In the genomic region with DNA sequence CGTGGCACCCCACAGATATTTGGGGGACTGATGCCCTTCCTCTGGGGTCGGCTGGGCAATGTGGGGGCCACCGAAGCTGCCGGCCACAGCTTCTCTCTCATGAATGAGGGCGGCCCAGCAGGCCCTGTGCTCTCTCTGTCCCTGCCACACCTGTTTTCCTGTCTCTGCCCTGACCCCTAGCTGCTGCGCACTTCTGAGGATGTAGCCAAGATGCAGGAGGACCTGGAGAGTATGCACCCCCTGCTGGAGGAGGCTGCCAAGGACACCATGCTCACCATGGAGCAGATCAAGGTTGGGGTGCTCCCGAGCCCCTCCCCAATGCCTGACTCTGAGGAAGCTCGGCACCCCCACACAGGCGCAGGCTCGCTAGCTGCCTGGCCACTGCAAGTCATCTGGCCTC, we compare ENCODE assay signal across 8 cellular contexts. TPM values are rescaled to one million over a fixed set of nuclear protein-coding genes. Genes with fewer than 3 reads are reported as not detected.
DNase-seq lines count a peak whose midpoint lies in the region; ATAC-seq and TF ChIP-seq lines count a peak whose summit lies in the region.

No MANE protein-coding gene starts in this region.

- intact Hi-C loops in CD4-positive, alpha-beta memory T cell (cut with micrococcal nuclease), result no loop called here

- H3K9ac ChIP-seq in BLaER1 treated with 17β-estradiol and CSF1 and Interleukin-3, amounts not matched to agents 10 nM and 100 nM, result peak overlapping the region in 4 of 11 experiments; percentile 22 to 62 (median 58); a peak in 5 of 22 replicates
- no peak overlapping the region for H3K9ac ChIP-seq in GM23248

- DNase-seq in GM23248 (peak; percentile 40), RWPE2 (ENCODE audit: low spot score) (no peak), foreskin keratinocyte (peak in 1 of 2 donors; percentile 36), NCI-H748 treated with DMSO at 0.1 percent for 48 hours (lab: John Stamatoyannopoulos, UW) (no peak)
- DNase-seq in CD4-positive, alpha-beta memory T cell, result no peak
- no peak for DNase-seq in activated T-cell treated with anti-CD3 and anti-CD28 coated beads, Interleukin-2, amount 50 U/mL, for 1 hour

- H3K36me3 Mint-ChIP-seq in CD4-positive, alpha-beta memory T cell, result peaks cover 4 to 16% of the 10 kb centered on the region in 2 donors

- H3K9me2 ChIP-seq in GM23248 (ENCODE audit: insufficient read depth), result no peaks in the 10 kb centered on the region

- H2AFZ ChIP-seq in GM23248, result no peak overlapping the region

- no peaks in the 10 kb centered on the region for H3K9me3 ChIP-seq in BLaER1 treated with 17β-estradiol and CSF1 and Interleukin-3, amounts not matched to agents 10 nM and 100 nM (replicated peaks in 1 of 11)
- H3K9me3 ChIP-seq in GM23248 (ENCODE audit: low read depth) (no peaks in the 10 kb centered on the region), RWPE2 (ENCODE audit: severe bottlenecking) (no peaks in the 10 kb centered on the region)
- no peaks in the 10 kb centered on the region for H3K9me3 ChIP-seq in CD4-positive, alpha-beta memory T cell (ENCODE audit: control insufficient read depth in 1 of 2, low read length in 2 of 2)

- ATAC-seq in RWPE2 (ENCODE audit: low read depth) (peak; percentile 49; the same call in 1 of the 3 replicates), foreskin keratinocyte (peak; percentile 59), GM21447 (IDR thresholded peaks at IDR 0.05; ENCODE audit: unreplicated experiment) (no peak)

- 68 to 74% methylated on average over 10 of the region's 10 CpGs for WGBS in GM23248 (ENCODE audit: low coverage in 1 of 2, low lambda C conversion rate in 2 of 2, missing lambda C conversion rate in 2 of 2), 2 experiments

- H3K27ac ChIP-seq in BLaER1 treated with 17β-estradiol and CSF1 and Interleukin-3, amounts not matched to agents 10 nM and 100 nM, result peak overlapping the region in 4 of 11 experiments; percentile 64 to 77 (median 73); a peak in 4 of 22 replicates
- H3K27ac ChIP-seq in GM23248, result no peak overlapping the region
- H3K27ac ChIP-seq in RWPE2 (ENCODE audit: poor library complexity, severe bottlenecking), result no peak overlapping the region
- H3K27ac ChIP-seq in foreskin keratinocyte, result no peak overlapping the region
- H3K27ac ChIP-seq in CD4-positive, alpha-beta memory T cell (ENCODE audit: low read depth, low read length), result no peak overlapping the region

- TF ChIP-seq CTCF in RWPE2 (IDR thresholded peaks at IDR 0.05; ENCODE audit: poor library complexity, severe bottlenecking) (peak; percentile 38), foreskin keratinocyte (conservative IDR thresholded peaks at IDR 0.05) (peak; percentile 75)

- H3K4me2 ChIP-seq in BLaER1 treated with 17β-estradiol and CSF1 and Interleukin-3, amounts not matched to agents 10 nM and 100 nM, result peak overlapping the region in 10 of 11 experiments; percentile 62 to 86 (median 79); a peak in 18 of 22 replicates
- no peak overlapping the region for H3K4me2 ChIP-seq in GM23248 (ENCODE audit: unreplicated experiment)

- H3K27me3 ChIP-seq in BLaER1 treated with 17β-estradiol and CSF1 and Interleukin-3, amounts not matched to agents 10 nM and 100 nM, result no peaks in the 10 kb centered on the region
- H3K27me3 ChIP-seq in GM23248 (replicated peaks; ENCODE audit: insufficient read depth) (no peaks in the 10 kb centered on the region), RWPE2 (ENCODE audit: insufficient read depth, poor library complexity, severe bottlenecking) (no peaks in the 10 kb centered on the region), foreskin keratinocyte (no peaks in the 10 kb centered on the region)
- H3K27me3 ChIP-seq in CD4-positive, alpha-beta memory T cell (ENCODE audit: insufficient read depth, low read length), result no peaks in the 10 kb centered on the region

- no peak overlapping the region for H3K27ac Mint-ChIP-seq in CD4-positive, alpha-beta memory T cell

- H4K20me1 ChIP-seq in BLaER1 treated with 17β-estradiol and CSF1 and Interleukin-3, amounts not matched to agents 10 nM and 100 nM, result no peaks in the 10 kb centered on the region
- no peaks in the 10 kb centered on the region for H4K20me1 ChIP-seq in GM23248 (ENCODE audit: insufficient read depth)

- in situ Hi-C loops in GM23248 (cut with MboI), result no loop called here

- no peaks in the 10 kb centered on the region for H3F3A ChIP-seq in GM23248 (ENCODE audit: insufficient read depth)

- no peaks in the 10 kb centered on the region for H3K79me2 ChIP-seq in GM23248 (ENCODE audit: insufficient read depth)

- H3K36me3 ChIP-seq in BLaER1 treated with 17β-estradiol and CSF1 and Interleukin-3, amounts not matched to agents 10 nM and 100 nM, result peaks cover 0 to 13% (median 0%) of the 10 kb centered on the region in 11 experiments; a peak in 1 of 22 replicates
- H3K36me3 ChIP-seq in GM23248 (ENCODE audit: low read depth) (no peaks in the 10 kb centered on the region), RWPE2 (ENCODE audit: low read depth) (no peaks in the 10 kb centered on the region)
- H3K36me3 ChIP-seq in CD4-positive, alpha-beta memory T cell (ENCODE audit: insufficient read depth, low read length), result peaks cover 17% of the 10 kb centered on the region

- H3K4me1 ChIP-seq in BLaER1 treated with 17β-estradiol and CSF1 and Interleukin-3, amounts not matched to agents 10 nM and 100 nM, result peaks cover 29 to 61% (median 41%) of the 10 kb centered on the region in 10 experiments
- H3K4me1 ChIP-seq in GM23248 (ENCODE audit: insufficient read depth), result no peaks in the 10 kb centered on the region
- no peaks in the 10 kb centered on the region for H3K4me1 ChIP-seq in RWPE2 (ENCODE audit: insufficient read depth, poor library complexity, severe bottlenecking)
- H3K4me1 ChIP-seq in foreskin keratinocyte, result no peaks in the 10 kb centered on the region
- no peaks in the 10 kb centered on the region for H3K4me1 ChIP-seq in CD4-positive, alpha-beta memory T cell (ENCODE audit: insufficient read depth, low read length)

- H3K4me3 ChIP-seq in BLaER1 treated with 17β-estradiol and CSF1 and Interleukin-3, amounts not matched to agents 10 nM and 100 nM, result no peak overlapping the region
- H3K4me3 ChIP-seq in GM23248 (no peak overlapping the region), RWPE2 (ENCODE audit: severe bottlenecking) (no peak overlapping the region)
- H3K4me3 ChIP-seq in CD4-positive, alpha-beta memory T cell (ENCODE audit: low read length in 2 of 2), result no peak overlapping the region

- H3K9me3 Mint-ChIP-seq in CD4-positive, alpha-beta memory T cell, result peaks cover 0 to 2% (median 0%) of the 10 kb centered on the region in 8 donors

- no peaks in the 10 kb centered on the region for H3K27me3 Mint-ChIP-seq in CD4-positive, alpha-beta memory T cell

- POLR2A ChIA-PET in CD4-positive, alpha-beta memory T cell (lab: Charles Lee; ENCODE audit: partially characterized antibody), result no interaction called here

- no peak overlapping the region for H3K4me3 Mint-ChIP-seq in CD4-positive, alpha-beta memory T cell

- no peaks in the 10 kb centered on the region for H3K4me1 Mint-ChIP-seq in CD4-positive, alpha-beta memory T cell

- CTCF ChIA-PET in CD4-positive, alpha-beta memory T cell (lab: Charles Lee; ENCODE audit: partially characterized antibody), result interaction anchor here (1.9 kb wide), 1 partner anchor 160 kb away, joined by 5 read pairs; a partner anchor contains a TSS

RNA-seq across cellular contexts. Expression of a gene that starts 24.7 kb away (rescaled TPM):
- total RNA-seq in GM23248 (2014; rRNA removed; shearing (Covaris generic)), result 55.4 and 59.8 TPM in 2 replicates
- 16.3 and 19.4 TPM in 2 replicates for polyA plus RNA-seq in GM23248 (2016; fragmentation: Nextera tagmentation; extraction: Ambion mirVana)
- 126 and 128 TPM in 2 replicates for total RNA-seq in foreskin keratinocyte
- 111 and 114 TPM in 2 replicates for polyA plus RNA-seq in foreskin keratinocyte
- 10 to 100 TPM; 77.2 to 88.8 TPM for total RNA-seq in CD4-positive, alpha-beta memory T cell
- polyA plus RNA-seq in CD4-positive, alpha-beta memory T cell, result 10 to 100 TPM; 10.0 to 26.9 TPM

RNA-seq across cellular contexts. Expression of a gene that starts 25.3 kb away (rescaled TPM):
- 5.3 and 5.4 TPM in 2 replicates for total RNA-seq in GM23248 (2014; rRNA removed; shearing (Covaris generic))
- polyA plus RNA-seq in GM23248 (2016; fragmentation: Nextera tagmentation; extraction: Ambion mirVana) (4.7 and 5.6 TPM in 2 replicates), foreskin keratinocyte (4.9 and 5.6 TPM in 2 replicates)
- total RNA-seq in foreskin keratinocyte, result 8.2 and 8.6 TPM in 2 replicates
- 10 to 100 TPM; 13.3 to 15.1 TPM for total RNA-seq in CD4-positive, alpha-beta memory T cell
- 10 to 100 TPM in 1 of 2 donors, 1 to 10 TPM in 1; 4.6 to 10.2 TPM for polyA plus RNA-seq in CD4-positive, alpha-beta memory T cell

RNA-seq across cellular contexts. Expression of a gene that starts 59.7 kb away (rescaled TPM):
- total RNA-seq in GM23248 (2014; rRNA removed; shearing (Covaris generic)), result not detected in 2 replicates
- polyA plus RNA-seq in GM23248 (2016; fragmentation: Nextera tagmentation; extraction: Ambion mirVana) (0.06 and 0.21 TPM in 2 replicates), foreskin keratinocyte (0.06 and 0.11 TPM in 2 replicates)
- 0.10 and 0.21 TPM in 2 replicates for total RNA-seq in foreskin keratinocyte
- total RNA-seq in CD4-positive, alpha-beta memory T cell, result under 1 TPM; 0.17 to 0.22 TPM
- polyA plus RNA-seq in CD4-positive, alpha-beta memory T cell, result under 1 TPM in 1 of 2 donors, not detected in 1; 0.29 TPM
